In genomic region chr15:35206060-35206675, GRCh38 we compare ENCODE assay signal across 9 cellular contexts.
DNase-seq lines count a peak whose midpoint lies in the region; ATAC-seq and TF ChIP-seq lines count a peak whose summit lies in the region.
"Had no signal": no experiment of that assay in that cellular context is flagged by ENCODE, and none has a peak within 500 bp of the region (broad histone marks: within the 10 kb centered on the region; RNA-seq: fewer than 3 reads in every experiment).

No MANE protein-coding gene starts in this region.

- H3K4me3 ChIP-seq in Loucy (ENCODE audit: low read length, poor library complexity, severe bottlenecking) = no peak overlapping the region
- no peak overlapping the region for H3K4me3 ChIP-seq in brain microvascular endothelial cell (ENCODE audit: low read depth, low read length)
- H3K4me3 ChIP-seq: upper lobe of left lung had no signal

- no peaks in the 10 kb centered on the region for H3K4me1 Mint-ChIP-seq in nephron progenitor cell

- H3K9me3 Mint-ChIP-seq in nephron progenitor cell = no peaks in the 10 kb centered on the region

- no peak for ATAC-seq in GM18511 (IDR thresholded peaks at IDR 0.05; ENCODE audit: unreplicated experiment)
- no peak for ATAC-seq in GM21447 (IDR thresholded peaks at IDR 0.05; ENCODE audit: unreplicated experiment)
- ATAC-seq in HG02973 (IDR thresholded peaks at IDR 0.05; ENCODE audit: unreplicated experiment) = no peak

- peak; percentile 22 for DNase-seq in DMS53 (lab: John Stamatoyannopoulos, UW)
- DNase-seq in DMS53 treated with DMSO at 0.1 percent for 48 hours (lab: John Stamatoyannopoulos, UW; ENCODE audit: unreplicated experiment) = no peak
- DNase-seq in brain microvascular endothelial cell = peak; percentile 18
- DNase-seq in nephron progenitor cell = no peak
- DNase-seq: upper lobe of left lung had no signal

- no peak overlapping the region for H3K4me3 Mint-ChIP-seq in nephron progenitor cell

- no peaks in the 10 kb centered on the region for H3K36me3 Mint-ChIP-seq in nephron progenitor cell (ENCODE audit: low read depth)

- no peaks in the 10 kb centered on the region for H3K9me3 ChIP-seq in Loucy (ENCODE audit: insufficient read depth, low read depth, low read length)
- H3K9me3 ChIP-seq: upper lobe of left lung had no signal

- H3K4me2 ChIP-seq in Loucy (ENCODE audit: low read depth, low read length, poor library complexity, severe bottlenecking) = no peak overlapping the region

- no peaks in the 10 kb centered on the region for H3K27me3 Mint-ChIP-seq in nephron progenitor cell (ENCODE audit: low read depth, poor library complexity)

- H3K36me3 ChIP-seq in Loucy (ENCODE audit: insufficient read depth, low read length) (no peaks in the 10 kb centered on the region), brain microvascular endothelial cell (replicated peaks) (no peaks in the 10 kb centered on the region)
- H3K36me3 ChIP-seq: upper lobe of left lung had no signal

- H3F3A ChIP-seq in Loucy (ENCODE audit: low read depth) = no peaks in the 10 kb centered on the region

- no peaks in the 10 kb centered on the region for H3K79me2 ChIP-seq in Loucy (ENCODE audit: insufficient read depth, low read length)

- H3K27ac ChIP-seq in brain microvascular endothelial cell = no peak overlapping the region
- H3K27ac ChIP-seq: upper lobe of left lung had no signal

- no peaks in the 10 kb centered on the region for H3K9me2 ChIP-seq in Loucy (replicated peaks; ENCODE audit: low read depth, low read length)

- peak; percentile 57 for TF ChIP-seq CTCF in Loucy (conservative IDR thresholded peaks at IDR 0.05; ENCODE audit: low read length)
- TF ChIP-seq CTCF in brain microvascular endothelial cell (IDR thresholded peaks at IDR 0.05; ENCODE audit: low read depth, low read length, missing control alignments) = peak; percentile 64
- peak; percentile 43 for TF ChIP-seq CTCF in nephron progenitor cell (IDR thresholded peaks at IDR 0.05)

- no peak overlapping the region for H3K9ac ChIP-seq in Loucy (ENCODE audit: low read depth, low read length, poor library complexity, severe bottlenecking)

- no peaks in the 10 kb centered on the region for H4K20me1 ChIP-seq in Loucy (ENCODE audit: insufficient read depth, low read length, poor library complexity, severe bottlenecking)

- H3K4me1 ChIP-seq in Loucy (ENCODE audit: insufficient read depth, low read length, poor library complexity, severe bottlenecking) = no peaks in the 10 kb centered on the region
- H3K4me1 ChIP-seq: upper lobe of left lung had no signal

- in situ Hi-C loops in brain microvascular endothelial cell (cut with HindIII; ENCODE audit: low pct_ligation_motif_present, low sequenced_read_pairs) = no loop called here

- H3K27me3 ChIP-seq in Loucy (ENCODE audit: insufficient read depth, low read length, poor library complexity, severe bottlenecking) = no peaks in the 10 kb centered on the region
- no peaks in the 10 kb centered on the region for H3K27me3 ChIP-seq in brain microvascular endothelial cell (replicated peaks)
- H3K27me3 ChIP-seq: upper lobe of left lung had no signal

- no peak overlapping the region for H3K27ac Mint-ChIP-seq in nephron progenitor cell

- H2AFZ ChIP-seq in Loucy (ENCODE audit: low read length) = no peak overlapping the region

Comparison
In these comparisons a context has a peak if more than half of its experiments do, and no peak if none do; other contexts are left out.
1. DNase-seq: peak in DMS53 (single experiment) and brain microvascular endothelial cell (single experiment); none in DMS53 treated with DMSO at 0.1 percent for 48 hours (single experiment) and nephron progenitor cell (single experiment).
2. Peak in every context shown above with its lines, with median percentiles within 50 percentile points of each other: CTCF ChIP-seq.